ENCODE assay signal across 9 cellular contexts in genomic region chr20:52060794-52061714, GRCh38.
DNase-seq lines count a peak whose midpoint lies in the region; ATAC-seq and TF ChIP-seq lines count a peak whose summit lies in the region.
"Had no signal": no experiment of that assay in that cellular context is flagged by ENCODE, and none has a peak within 500 bp of the region (broad histone marks: within the 10 kb centered on the region; RNA-seq: fewer than 3 reads in every experiment).

No MANE protein-coding gene starts in this region.

- no peaks in the 10 kb centered on the region for H3K27me3 ChIP-seq in GM23338 (ENCODE audit: insufficient read depth)

- H3K9me2 ChIP-seq in GM23338 (ENCODE audit: insufficient read depth) = no peaks in the 10 kb centered on the region

- H3K4me3 ChIP-seq in GM23338 = no peak overlapping the region
- no peak overlapping the region for H3K4me3 ChIP-seq in epithelial cell of esophagus (ENCODE audit: low read length)

- H2AFZ ChIP-seq in GM23338 = no peak overlapping the region

- H3K4me3 Mint-ChIP-seq in GM23338 = no peak overlapping the region
- H3K4me3 Mint-ChIP-seq in osteocyte (ENCODE audit: unreplicated experiment) = no peak overlapping the region

- no peaks in the 10 kb centered on the region for H3K27me3 Mint-ChIP-seq in GM23338 (ENCODE audit: insufficient read depth, low read depth, poor library complexity)
- no peaks in the 10 kb centered on the region for H3K27me3 Mint-ChIP-seq in osteocyte (ENCODE audit: unreplicated experiment)

- H4K20me1 ChIP-seq in GM23338 (replicated peaks; ENCODE audit: insufficient read depth) = no peaks in the 10 kb centered on the region

- H3K4me1 Mint-ChIP-seq in GM23338 (peaks cover 5% of the 10 kb centered on the region), osteocyte (ENCODE audit: unreplicated experiment) (peaks cover 11% of the 10 kb centered on the region)

- H3K36me3 ChIP-seq in GM23338 (ENCODE audit: insufficient read depth) = no peaks in the 10 kb centered on the region

- H3K27ac Mint-ChIP-seq in GM23338 = peak overlapping the region; percentile 61; the same call in 1 of the 2 replicates
- H3K27ac Mint-ChIP-seq in osteocyte (ENCODE audit: unreplicated experiment) = no peak overlapping the region

- no peaks in the 10 kb centered on the region for H3F3A ChIP-seq in GM23338 (replicated peaks; ENCODE audit: low read depth)

- no peak overlapping the region for H3K4me2 ChIP-seq in GM23338

- no peak overlapping the region for H3K27ac ChIP-seq in GM23338 (ENCODE audit: low read depth)

- H3K9me3 Mint-ChIP-seq in GM23338 (peaks cover 11% of the 10 kb centered on the region), osteocyte (ENCODE audit: unreplicated experiment) (peaks cover 12% of the 10 kb centered on the region)

- DNase-seq in GM23338 (ENCODE audit: low spot score) = peak; percentile 81
- DNase-seq in NCI-H82 (lab: John Stamatoyannopoulos, UW) = peak; percentile 76
- DNase-seq in epithelial cell of esophagus (ENCODE audit: low read depth) = peak; percentile 23
- DNase-seq in osteocyte (ENCODE audit: extremely low spot score, unreplicated experiment) = no peak
- DNase-seq: stimulated activated CD4-positive, alpha-beta T cell treated with anti-CD3 and anti-CD28 coated beads, Interleukin-2, amount 100 ng/mL, for 48 hours had no signal

- no peaks in the 10 kb centered on the region for H3K79me2 ChIP-seq in GM23338 (replicated peaks; ENCODE audit: insufficient read depth)

- TF ChIP-seq CTCF in GM23338 (conservative IDR thresholded peaks at IDR 0.05; ENCODE audit: low read depth in 2 of 2) = peak; percentile 63 to 91
- TF ChIP-seq CTCF in epithelial cell of esophagus (IDR thresholded peaks at IDR 0.05; ENCODE audit: insufficient read depth, low read depth, low read length, missing control alignments) = peak; percentile 58
- peak; percentile 60 for TF ChIP-seq CTCF in osteocyte (IDR thresholded peaks at IDR 0.05)

- H3K4me1 ChIP-seq in GM23338 (ENCODE audit: insufficient read depth) = no peaks in the 10 kb centered on the region

- ATAC-seq in GM23338 (peak; percentile 92), GM21381 (IDR thresholded peaks at IDR 0.05; ENCODE audit: unreplicated experiment) (no peak), GM19351 (IDR thresholded peaks at IDR 0.05; ENCODE audit: unreplicated experiment) (no peak), HG02642 (IDR thresholded peaks at IDR 0.05; ENCODE audit: poor library complexity, unreplicated experiment) (no peak), GM18502 (IDR thresholded peaks at IDR 0.05; ENCODE audit: poor library complexity, unreplicated experiment) (no peak)

- H3K36me3 Mint-ChIP-seq in GM23338 (ENCODE audit: low read depth) (peaks cover 11% of the 10 kb centered on the region), osteocyte (ENCODE audit: unreplicated experiment) (peaks cover 5% of the 10 kb centered on the region)

TF ChIP-seq in GM23338, 12 proteins besides CTCF, POLR2A, EP300 and RAD21:
- TF ChIP-seq CREB1 (CRISPR knock-in tag; IDR thresholded peaks at IDR 0.05; ENCODE audit: low read depth) (no peak), STAT1 (IDR thresholded peaks at IDR 0.05; ENCODE audit: unreplicated experiment) (no peak), ZNF331 (CRISPR knock-in tag; IDR thresholded peaks at IDR 0.05; ENCODE audit: low read depth) (no peak), REST (IDR thresholded peaks at IDR 0.05; ENCODE audit: unreplicated experiment) (no peak)
